ENCODE assay signal across 29 cellular contexts in genomic region chr5:65952259-65952658, GRCh38. TPM values are rescaled to one million over a fixed set of nuclear protein-coding genes. Genes with fewer than 3 reads are reported as not detected.
DNase-seq lines count a peak whose midpoint lies in the region; ATAC-seq, FAIRE-seq and TF ChIP-seq lines count a peak whose summit lies in the region.
"Had no signal": no experiment of that assay in that cellular context is flagged by ENCODE, and none has a peak within 500 bp of the region (broad histone marks: within the 10 kb centered on the region; RNA-seq: fewer than 3 reads in every experiment).

No MANE protein-coding gene starts in this region.

- no peaks in the 10 kb centered on the region for H3K36me3 ChIP-seq in gastrocnemius medialis
- H3K36me3 ChIP-seq in SK-N-SH (replicated peaks in 1 of 2; ENCODE audit: control insufficient read depth in 1 of 2, insufficient read depth in 2 of 2, low read length in 1 of 2): peaks cover 0 to 9% of the 10 kb centered on the region in 2 experiments
- no peaks in the 10 kb centered on the region; the same call in 1 of the 2 replicates for H3K36me3 ChIP-seq in HAP-1 (replicated peaks)

- no peaks in the 10 kb centered on the region for H3K27me3 ChIP-seq in right cardiac atrium (ENCODE audit: control insufficient read depth, insufficient read depth)
- H3K27me3 ChIP-seq in gastrocnemius medialis: no peaks in the 10 kb centered on the region
- H3K27me3 ChIP-seq in SK-N-SH (ENCODE audit: insufficient read depth): no peaks in the 10 kb centered on the region
- no peaks in the 10 kb centered on the region for H3K27me3 ChIP-seq in HAP-1 (ENCODE audit: low read depth)
- H3K27me3 ChIP-seq: BLaER1 treated with 17β-estradiol and CSF1 and Interleukin-3, amounts not matched to agents 10 nM and 100 nM had no signal

- CTCF ChIA-PET in SK-N-SH (lab: Yijun Ruan, JAX): no interaction called here

- intact Hi-C loops in Right ventricle myocardium superior (cut with DNase I): no loop called here
- intact Hi-C loops in cardiac septum (cut with DNase I): no loop called here
- intact Hi-C loops in right cardiac atrium (cut with DNase I): no loop called here
- intact Hi-C loops in gastrocnemius medialis (cut with DNase I; ENCODE audit: low total_unique reads): no loop called here

- POLR2A ChIA-PET in SK-N-SH (lab: Yijun Ruan, JAX): no interaction called here

- TF ChIP-seq RAD21 in SK-N-SH (IDR thresholded peaks at IDR 0.05; ENCODE audit: low read length): no peak

- peaks cover 100% of the 10 kb centered on the region for H3K79me2 ChIP-seq in SK-N-SH (ENCODE audit: insufficient read depth)

- no peak for TF ChIP-seq EP300 in SK-N-SH (IDR thresholded peaks at IDR 0.05; ENCODE audit: borderline replicate concordance in 1 of 2, low read depth in 1 of 2, low read length in 1 of 2)

- H3K4me3 ChIP-seq in right cardiac atrium (ENCODE audit: low read length): no peak overlapping the region
- H3K4me3 ChIP-seq in gastrocnemius medialis: no peak overlapping the region
- no peak overlapping the region for H3K4me3 ChIP-seq in SK-N-SH (ENCODE audit: low read depth in 2 of 2, low read length in 1 of 2)
- H3K4me3 ChIP-seq in HAP-1: no peak overlapping the region
- H3K4me3 ChIP-seq: BLaER1 treated with 17β-estradiol and CSF1 and Interleukin-3, amounts not matched to agents 10 nM and 100 nM; GM12878; GM23248; K562; PC-9 had no signal

- H3K9me2 ChIP-seq in SK-N-SH: no peaks in the 10 kb centered on the region

- TF ChIP-seq POLR2A in gastrocnemius medialis (IDR thresholded peaks at IDR 0.05) (no peak), H54 (IDR thresholded peaks at IDR 0.05; ENCODE audit: low read depth, low read length) (no peak)

- ATAC-seq in Right ventricle myocardium superior (ENCODE audit: poor library complexity) (peak; percentile 80), right cardiac atrium (peak; percentile 67 to 75), gastrocnemius medialis (peak; percentile 61 to 77)
- ATAC-seq: GM12878, HepG2 had no signal

- H3K27ac ChIP-seq in right cardiac atrium (ENCODE audit: low read length) (no peak overlapping the region), gastrocnemius medialis (peak overlapping the region; percentile 31 to 58 (median 48)), SK-N-SH (ENCODE audit: low read depth in 2 of 2, low read length in 1 of 2) (no peak overlapping the region)
- H3K27ac ChIP-seq: BLaER1 treated with 17β-estradiol and CSF1 and Interleukin-3, amounts not matched to agents 10 nM and 100 nM; GM23248; PC-9 had no signal

- H4K20me1 ChIP-seq in SK-N-SH (ENCODE audit: insufficient read depth): peaks cover 96% of the 10 kb centered on the region

- no peak overlapping the region for H3K4me2 ChIP-seq in SK-N-SH
- H3K4me2 ChIP-seq: PC-9 had no signal

- DNase-seq in Right ventricle myocardium superior (no peak), cardiac septum (ENCODE audit: low spot score) (no peak), NCI-H446 treated with DMSO at 0.1 percent for 48 hours (lab: John Stamatoyannopoulos, UW) (peak; percentile 63), right cardiac atrium (peak in 1 of 3 donors; percentile 53), gastrocnemius medialis (peak in 1 of 2 donors; percentile 34), SK-N-SH (no peak), HAP-1 (ENCODE audit: low spot score in 2 of 2) (no peak), H54 (ENCODE audit: insufficient read length, low spot score) (no peak)
- DNase-seq: CD4-positive, alpha-beta memory T cell; COR-L47; DMS79; EL; GDM1; GM23248; HCEC 1CT; Kasumi-1; MV-4-11; NCI-H1105; NCI-H1436 treated with DMSO at 0.1 percent for 48 hours; NCI-H1930; NCI-H2107; NCI-H526 treated with DMSO at 0.1 percent for 48 hours; PC-9; SHP77 had no signal

- no peak overlapping the region for H2AFZ ChIP-seq in SK-N-SH (ENCODE audit: low read depth)
- H2AFZ ChIP-seq: GM23248, PC-9 had no signal

- H3K9ac ChIP-seq in SK-N-SH: no peak overlapping the region
- H3K9ac ChIP-seq: BLaER1 treated with 17β-estradiol and CSF1 and Interleukin-3, amounts not matched to agents 10 nM and 100 nM; GM23248 had no signal

- peaks cover 3% of the 10 kb centered on the region for H3F3A ChIP-seq in SK-N-SH (replicated peaks; ENCODE audit: insufficient read depth)

- 73% methylated on average over 1 of the region's 1 CpG for WGBS in right cardiac atrium
- 97% methylated on average over 1 of the region's 1 CpG for WGBS in SK-N-SH (ENCODE audit: low lambda C conversion rate)

- H3K4me1 ChIP-seq in right cardiac atrium (ENCODE audit: control insufficient read depth, insufficient read depth, low read length): peaks cover 1% of the 10 kb centered on the region
- peaks cover 54 to 62% of the 10 kb centered on the region in 2 donors for H3K4me1 ChIP-seq in gastrocnemius medialis
- no peaks in the 10 kb centered on the region for H3K4me1 ChIP-seq in SK-N-SH (ENCODE audit: control insufficient read depth in 1 of 2, insufficient read depth in 2 of 2, low read depth in 1 of 2, low read length in 1 of 2)
- H3K4me1 ChIP-seq in HAP-1: peaks cover 3% of the 10 kb centered on the region; the same call in 1 of the 2 replicates

- no peak for FAIRE-seq in H54 (lab: Jason Lieb, UNC)
- FAIRE-seq: A204.1, GM12878, HepG2, K562 had no signal

- no peaks in the 10 kb centered on the region for H3K9me3 ChIP-seq in right cardiac atrium (ENCODE audit: control insufficient read depth, low read length)
- H3K9me3 ChIP-seq in gastrocnemius medialis: no peaks in the 10 kb centered on the region
- no peaks in the 10 kb centered on the region for H3K9me3 ChIP-seq in SK-N-SH
- no peaks in the 10 kb centered on the region for H3K9me3 ChIP-seq in HAP-1

- TF ChIP-seq CTCF in gastrocnemius medialis (IDR thresholded peaks at IDR 0.05 in 4 of 5, conservative IDR thresholded peaks at IDR 0.05 in 1 of 5): no peak
- TF ChIP-seq CTCF in SK-N-SH (IDR thresholded peaks at IDR 0.05): no peak

- in situ Hi-C loops in gastrocnemius medialis (cut with MboI; ENCODE audit: low sequenced_read_pairs in 4 of 4) (no loop called here), HAP-1 (cut with MboI; ENCODE audit: low sequenced_read_pairs) (no loop called here)

TF ChIP-seq in SK-N-SH, 30 proteins besides CTCF, POLR2A, EP300 and RAD21:
- no peak for TF ChIP-seq SMC3 (IDR thresholded peaks at IDR 0.05; ENCODE audit: low read depth, low read length)

RNA-seq across cellular contexts. Expression of gene ERBIN, which starts 25.9 kb away (rescaled TPM):
- total RNA-seq in Right ventricle myocardium superior (34.1 TPM), cardiac septum (55.8 TPM), right cardiac atrium (10 to 100 TPM; 42.3 to 47.9 (median 43.3) TPM), gastrocnemius medialis (10 to 100 TPM; 35.1 to 42.0 (median 38.7) TPM)
- polyA plus RNA-seq in right cardiac atrium (11.8 TPM), SK-N-SH (2012; rRNA removed) (10.3 and 14.0 TPM in 2 replicates)
- polyA plus RNA-seq in SK-N-SH (2012; cell fraction: cytosol; rRNA removed): 16.0 and 18.2 TPM in 2 replicates
- polyA plus RNA-seq in SK-N-SH (2012; cell fraction: nucleus; rRNA removed): 8.0 and 21.9 TPM in 2 replicates

Comparison
In these comparisons a context has a peak if more than half of its experiments do, and no peak if none do; other contexts are left out.
1. H3K27ac ChIP-seq: peak in gastrocnemius medialis (4 of 4); none in right cardiac atrium (single experiment) and SK-N-SH (0 of 2).
2. Peak in every context shown above with its lines, with median percentiles within 50 percentile points of each other: ATAC-seq.